1 cellular context compared by ENCODE assay signal in genomic region chr20:23629017-23629541, GRCh38.
TF ChIP-seq lines count a peak whose summit lies in the region.

No MANE protein-coding gene starts in this region.

TF ChIP-seq in HepG2, 621 proteins besides CTCF, POLR2A, EP300 and RAD21 (continued from another document and continues in another):
- TF ChIP-seq ZMAT5 (CRISPR knock-in tag; IDR thresholded peaks at IDR 0.05; ENCODE audit: borderline replicate concordance, low read depth): no peak
- TF ChIP-seq ZNF280B (CRISPR knock-in tag; IDR thresholded peaks at IDR 0.05; ENCODE audit: borderline replicate concordance): peak; percentile 81; the same call in 1 of the 2 replicates
- peak; percentile 91; the same call in 1 of the 2 replicates for TF ChIP-seq CREB3 (CRISPR knock-in tag; IDR thresholded peaks at IDR 0.05)
- no peak for TF ChIP-seq ZSCAN12 (CRISPR knock-in tag; IDR thresholded peaks at IDR 0.05)
- no peak for TF ChIP-seq SIN3B (IDR thresholded peaks at IDR 0.05; ENCODE audit: low read length)
- TF ChIP-seq HDAC6 (IDR thresholded peaks at IDR 0.05; ENCODE audit: low read depth, low read length): no peak
- no peak for TF ChIP-seq ZNF460 (CRISPR knock-in tag; IDR thresholded peaks at IDR 0.05; ENCODE audit: borderline replicate concordance)
- TF ChIP-seq SATB2 (CRISPR knock-in tag; IDR thresholded peaks at IDR 0.05): no peak
- peak; percentile 95 for TF ChIP-seq RAD51 (IDR thresholded peaks at IDR 0.05; ENCODE audit: borderline replicate concordance)
- peak; percentile 23; the same call in 1 of the 2 replicates for TF ChIP-seq KDM5A (IDR thresholded peaks at IDR 0.05; ENCODE audit: borderline replicate concordance, low read length)
- TF ChIP-seq RFXAP (CRISPR knock-in tag; IDR thresholded peaks at IDR 0.05; ENCODE audit: borderline replicate concordance): no peak
- TF ChIP-seq ZNF570 (CRISPR knock-in tag; IDR thresholded peaks at IDR 0.05; ENCODE audit: borderline replicate concordance): no peak
- no peak; the same call in 1 of the 2 replicates for TF ChIP-seq ZNF274 (CRISPR knock-in tag; IDR thresholded peaks at IDR 0.05)
- peak; percentile 76 for TF ChIP-seq NFYB (CRISPR knock-in tag; IDR thresholded peaks at IDR 0.05)
- peak; percentile 23; the same call in 1 of the 2 replicates for TF ChIP-seq NRL (CRISPR knock-in tag; IDR thresholded peaks at IDR 0.05; ENCODE audit: borderline replicate concordance)
- TF ChIP-seq GABPA (IDR thresholded peaks at IDR 0.05; ENCODE audit: low read depth, low read length): no peak
- no peak for TF ChIP-seq GABPA (CRISPR knock-in tag; IDR thresholded peaks at IDR 0.05; ENCODE audit: low read depth)
- TF ChIP-seq HIVEP1 (CRISPR knock-in tag; IDR thresholded peaks at IDR 0.05): peak; percentile 95
- TF ChIP-seq MIER3 (CRISPR knock-in tag; IDR thresholded peaks at IDR 0.05; ENCODE audit: borderline replicate concordance): peak; percentile 98
- peak; percentile 69; the same call in 1 of the 2 replicates for TF ChIP-seq CEBPB (IDR thresholded peaks at IDR 0.05; ENCODE audit: borderline replicate concordance, low read depth, low read length)
- peak; percentile 62 for TF ChIP-seq CREB1 (IDR thresholded peaks at IDR 0.05)
- no peak for TF ChIP-seq CREB1 (CRISPR knock-in tag; IDR thresholded peaks at IDR 0.05)
- TF ChIP-seq ZNF512B (CRISPR knock-in tag; IDR thresholded peaks at IDR 0.05; ENCODE audit: borderline replicate concordance): no peak
- TF ChIP-seq NR3C1 (CRISPR knock-in tag; IDR thresholded peaks at IDR 0.05): no peak
- no peak for TF ChIP-seq IKZF1 (IDR thresholded peaks at IDR 0.05)
- no peak for TF ChIP-seq DNMT1 (CRISPR knock-in tag; IDR thresholded peaks at IDR 0.05)
- TF ChIP-seq ZNF563 (CRISPR knock-in tag; IDR thresholded peaks at IDR 0.05): peak; percentile 76; the same call in 1 of the 2 replicates
- TF ChIP-seq NONO (IDR thresholded peaks at IDR 0.05): no peak
- peak; percentile 87 for TF ChIP-seq NONO (CRISPR knock-in tag; conservative IDR thresholded peaks at IDR 0.05)
- TF ChIP-seq ZBTB1 (CRISPR knock-in tag; IDR thresholded peaks at IDR 0.05; ENCODE audit: borderline replicate concordance): no peak
- TF ChIP-seq SMAD3 (CRISPR knock-in tag; IDR thresholded peaks at IDR 0.05): peak; percentile 92
- 0 out of 2 replicates have a peak, but pooled peaks have one; percentile 23 for TF ChIP-seq ZNF362 (CRISPR knock-in tag; IDR thresholded peaks at IDR 0.05; ENCODE audit: borderline replicate concordance)
- peak; percentile 81; the same call in 1 of the 2 replicates for TF ChIP-seq SKIL (CRISPR knock-in tag; IDR thresholded peaks at IDR 0.05; ENCODE audit: borderline replicate concordance)
- no peak for TF ChIP-seq STAG1 (CRISPR knock-in tag; IDR thresholded peaks at IDR 0.05)
- no peak for TF ChIP-seq ZSCAN20 (CRISPR knock-in tag; IDR thresholded peaks at IDR 0.05; ENCODE audit: borderline replicate concordance)
- no peak for TF ChIP-seq BRD4 (CRISPR knock-in tag; IDR thresholded peaks at IDR 0.05)
- TF ChIP-seq CCDC6 (CRISPR knock-in tag; IDR thresholded peaks at IDR 0.05): peak; percentile 87; the same call in 1 of the 2 replicates
- no peak; the same call in 1 of the 2 replicates for TF ChIP-seq ZNF724P (CRISPR knock-in tag; IDR thresholded peaks at IDR 0.05; ENCODE audit: borderline replicate concordance)
- TF ChIP-seq ZBTB34 (CRISPR knock-in tag; IDR thresholded peaks at IDR 0.05): peak; percentile 79
- TF ChIP-seq TEAD2 (CRISPR knock-in tag; IDR thresholded peaks at IDR 0.05): no peak
- TF ChIP-seq TSC22D2 (CRISPR knock-in tag; IDR thresholded peaks at IDR 0.05; ENCODE audit: borderline replicate concordance): no peak; the same call in 1 of the 2 replicates
- TF ChIP-seq JUN (CRISPR knock-in tag; IDR thresholded peaks at IDR 0.05): peak; percentile 90
- peak; percentile 56; the same call in 1 of the 2 replicates for TF ChIP-seq FOXJ3 (CRISPR knock-in tag; IDR thresholded peaks at IDR 0.05; ENCODE audit: borderline replicate concordance)
- TF ChIP-seq ZNF598 (CRISPR knock-in tag; IDR thresholded peaks at IDR 0.05; ENCODE audit: borderline replicate concordance): no peak
- TF ChIP-seq ZKSCAN5 (CRISPR knock-in tag; IDR thresholded peaks at IDR 0.05): no peak
- 0 out of 2 replicates have a peak, but pooled peaks have one; percentile 17 for TF ChIP-seq RFX5 (IDR thresholded peaks at IDR 0.05; ENCODE audit: low read depth, low read length)
- TF ChIP-seq ZBTB10 (CRISPR knock-in tag; IDR thresholded peaks at IDR 0.05; ENCODE audit: borderline replicate concordance): no peak
- peak; percentile 34; the same call in 1 of the 2 replicates for TF ChIP-seq ISL2 (CRISPR knock-in tag; IDR thresholded peaks at IDR 0.05)
- TF ChIP-seq ZNF713 (CRISPR knock-in tag; IDR thresholded peaks at IDR 0.05): no peak
- peak; percentile 93 for TF ChIP-seq ZNF605 (CRISPR knock-in tag; IDR thresholded peaks at IDR 0.05)
- TF ChIP-seq ATF1 (CRISPR knock-in tag; IDR thresholded peaks at IDR 0.05): no peak
- peak; percentile 84 for TF ChIP-seq HDAC1 (CRISPR knock-in tag; IDR thresholded peaks at IDR 0.05)
- no peak; the same call in 1 of the 2 replicates for TF ChIP-seq PHF20 (CRISPR knock-in tag; IDR thresholded peaks at IDR 0.05)
- peak; percentile 84 for TF ChIP-seq THAP11 (CRISPR knock-in tag; IDR thresholded peaks at IDR 0.05)
- 0 out of 2 replicates have a peak, but pooled peaks have one; percentile 60 for TF ChIP-seq KMT2B (CRISPR knock-in tag; IDR thresholded peaks at IDR 0.05)
- no peak for TF ChIP-seq FOXM1 (CRISPR knock-in tag; IDR thresholded peaks at IDR 0.05)
- peak; percentile 95 for TF ChIP-seq XRCC5 (optimal IDR thresholded peaks at IDR 0.05; ENCODE audit: low read length)
- TF ChIP-seq TFDP1 (CRISPR knock-in tag; IDR thresholded peaks at IDR 0.05; ENCODE audit: borderline replicate concordance): peak; percentile 89; the same call in 1 of the 2 replicates
- peak; percentile 56 for TF ChIP-seq HOXD1 (CRISPR knock-in tag; IDR thresholded peaks at IDR 0.05)
- TF ChIP-seq NAIF1 (CRISPR knock-in tag; IDR thresholded peaks at IDR 0.05; ENCODE audit: borderline replicate concordance): no peak
- TF ChIP-seq ZKSCAN1 (IDR thresholded peaks at IDR 0.05; ENCODE audit: low read length): no peak
- no peak for TF ChIP-seq U2AF1 (optimal IDR thresholded peaks at IDR 0.05; ENCODE audit: low read depth, low read length)
